Comparison of ENCODE assay signal across 1 cellular context in genomic region chr13:110726726-110727125, GRCh38.
TF ChIP-seq lines count a peak whose summit lies in the region.

No MANE protein-coding gene starts in this region.

TF ChIP-seq in GM12878, 131 proteins besides CTCF, POLR2A, EP300 and RAD21 (continued from another document and continues in another):
- TF ChIP-seq ZBTB40 (IDR thresholded peaks at IDR 0.05; ENCODE audit: borderline replicate concordance): no peak
- no peak for TF ChIP-seq ZSCAN29 (IDR thresholded peaks at IDR 0.05)
- no peak for TF ChIP-seq NR2F1 (conservative IDR thresholded peaks at IDR 0.05)
- no peak for TF ChIP-seq ELK1 (IDR thresholded peaks at IDR 0.05; ENCODE audit: low read depth, low read length)
- no peak for TF ChIP-seq ATF3 (IDR thresholded peaks at IDR 0.05; ENCODE audit: borderline replicate concordance, extremely low read depth, low read depth, low read length)
- no peak for TF ChIP-seq SUZ12 (IDR thresholded peaks at IDR 0.05; ENCODE audit: unreplicated experiment)
- TF ChIP-seq RBBP5 (conservative IDR thresholded peaks at IDR 0.05): no peak
- no peak for TF ChIP-seq ATF7 (IDR thresholded peaks at IDR 0.05; ENCODE audit: low read depth)
- no peak for TF ChIP-seq NR2C1 (IDR thresholded peaks at IDR 0.05)
- peak in 1 of 2 experiments; percentile 22; a peak in 1 of 4 replicates for TF ChIP-seq IKZF2 (IDR thresholded peaks at IDR 0.05)
- no peak for TF ChIP-seq RFX5 (IDR thresholded peaks at IDR 0.05; ENCODE audit: low read depth, low read length)
- no peak for TF ChIP-seq SMAD1 (IDR thresholded peaks at IDR 0.05; ENCODE audit: low read depth, partially characterized antibody)
- TF ChIP-seq JUND (IDR thresholded peaks at IDR 0.05; ENCODE audit: low read depth, low read length): no peak
- TF ChIP-seq BCL3 (IDR thresholded peaks at IDR 0.05; ENCODE audit: borderline replicate concordance, insufficient read depth, low read depth, low read length, poor library complexity, severe bottlenecking): no peak
- TF ChIP-seq USF2 (IDR thresholded peaks at IDR 0.05; ENCODE audit: borderline replicate concordance, low read depth, low read length): no peak
- TF ChIP-seq NFXL1 (IDR thresholded peaks at IDR 0.05; ENCODE audit: borderline replicate concordance): no peak
- TF ChIP-seq IKZF1 (conservative IDR thresholded peaks at IDR 0.05): peak; percentile 50; the same call in 1 of the 2 replicates
- peak; percentile 84 for TF ChIP-seq SPI1 (IDR thresholded peaks at IDR 0.05; ENCODE audit: borderline replicate concordance, insufficient read depth, low read depth, low read length)
- no peak for TF ChIP-seq CBFB (IDR thresholded peaks at IDR 0.05; ENCODE audit: low read depth)
- TF ChIP-seq SREBF1 (IDR thresholded peaks at IDR 0.05; ENCODE audit: low read length): no peak
- TF ChIP-seq SREBF2 (IDR thresholded peaks at IDR 0.05; ENCODE audit: low read length): no peak
- no peak for TF ChIP-seq CREB1 (IDR thresholded peaks at IDR 0.05; ENCODE audit: low read depth)
- TF ChIP-seq ATF2 (IDR thresholded peaks at IDR 0.05; ENCODE audit: low read length): peak; percentile 31; the same call in 1 of the 2 replicates
- TF ChIP-seq CHD4 (IDR thresholded peaks at IDR 0.05): no peak
- TF ChIP-seq SIN3A (IDR thresholded peaks at IDR 0.05; ENCODE audit: low read depth, low read length): no peak
- no peak for TF ChIP-seq CHD1 (IDR thresholded peaks at IDR 0.05; ENCODE audit: low read depth, low read length)
- TF ChIP-seq ZNF24 (IDR thresholded peaks at IDR 0.05): no peak
- TF ChIP-seq TBL1XR1 (IDR thresholded peaks at IDR 0.05; ENCODE audit: low read depth, low read length): no peak
- TF ChIP-seq PBX3 (IDR thresholded peaks at IDR 0.05; ENCODE audit: insufficient replicate concordance, low read depth, low read length): no peak
- no peak for TF ChIP-seq BMI1 (IDR thresholded peaks at IDR 0.05; ENCODE audit: borderline replicate concordance)
- TF ChIP-seq BCLAF1 (IDR thresholded peaks at IDR 0.05): no peak
- no peak for TF ChIP-seq E2F4 (IDR thresholded peaks at IDR 0.05; ENCODE audit: low read depth, low read length)
- TF ChIP-seq BCL11A (IDR thresholded peaks at IDR 0.05; ENCODE audit: low read depth, low read length): no peak
- TF ChIP-seq CBX5 (IDR thresholded peaks at IDR 0.05; ENCODE audit: low read depth): 0 out of 2 replicates have a peak, but pooled peaks have one; percentile 50
- TF ChIP-seq RELA (IDR thresholded peaks at IDR 0.05; ENCODE audit: borderline replicate concordance, partially characterized antibody): no peak
- TF ChIP-seq ZZZ3 (IDR thresholded peaks at IDR 0.05; ENCODE audit: control insufficient read depth, insufficient read length, low read depth): no peak
- TF ChIP-seq HSF1 (IDR thresholded peaks at IDR 0.05; ENCODE audit: low read depth, low read length): no peak
- TF ChIP-seq ZNF217 (IDR thresholded peaks at IDR 0.05): no peak
- TF ChIP-seq TCF7 (IDR thresholded peaks at IDR 0.05; ENCODE audit: borderline replicate concordance): no peak
- peak; percentile 30; the same call in 1 of the 2 replicates for TF ChIP-seq DPF2 (IDR thresholded peaks at IDR 0.05)
- no peak for TF ChIP-seq PAX5 (IDR thresholded peaks at IDR 0.05; ENCODE audit: borderline replicate concordance, low read depth, low read length)
- TF ChIP-seq IRF4 (IDR thresholded peaks at IDR 0.05; ENCODE audit: low read depth, low read length): no peak
- TF ChIP-seq RUNX3 (IDR thresholded peaks at IDR 0.05; ENCODE audit: low read length): peak; percentile 58
- no peak for TF ChIP-seq HDGF (IDR thresholded peaks at IDR 0.05)
- TF ChIP-seq STAT3 (IDR thresholded peaks at IDR 0.05; ENCODE audit: low read depth, low read length): no peak
- TF ChIP-seq HCFC1 (IDR thresholded peaks at IDR 0.05; ENCODE audit: low read length): no peak
- no peak for TF ChIP-seq POU2F2 (IDR thresholded peaks at IDR 0.05; ENCODE audit: borderline replicate concordance, low read depth, low read length)
- TF ChIP-seq USF1 (IDR thresholded peaks at IDR 0.05; ENCODE audit: borderline replicate concordance, extremely low read length, insufficient read depth, low read depth, low read length): no peak
